10 cellular contexts compared by ENCODE assay signal in the genomic region with DNA sequence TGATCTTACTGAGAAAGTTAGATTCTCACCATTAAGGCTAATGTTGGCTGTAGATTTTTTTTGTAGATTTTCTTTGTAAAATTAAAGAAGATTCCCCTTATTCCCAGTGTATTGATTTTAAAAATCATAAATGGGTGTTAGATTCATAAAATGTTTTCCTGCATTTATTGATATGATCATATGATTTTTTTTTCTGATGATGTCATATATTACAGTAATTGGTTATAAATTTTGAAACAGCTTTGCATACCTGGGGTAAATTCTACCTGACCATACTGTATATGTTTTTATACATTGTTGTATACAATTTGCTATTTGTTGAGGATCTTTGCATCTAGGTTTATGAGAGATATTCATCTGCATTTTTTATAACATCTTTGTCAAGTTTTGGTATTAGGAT.
"Had no signal": no experiment of that assay in that cellular context is flagged by ENCODE, and none has a peak within 500 bp of the region (broad histone marks: within the 10 kb centered on the region; RNA-seq: fewer than 3 reads in every experiment).

No MANE protein-coding gene starts in this region.

- FAIRE-seq: H1, H54, K562 had no signal

- ATAC-seq: GM23338, K562 had no signal

- H3K27ac ChIP-seq: HL-60 had no signal

- H3K4me1 Mint-ChIP-seq: GM23338, H9 had no signal

- H2AFZ ChIP-seq: GM23338 had no signal

- H3K27ac Mint-ChIP-seq: GM23338, H9, HFFc6 had no signal

- H3K4me2 ChIP-seq: GM23338 had no signal

- H3K4me3 Mint-ChIP-seq: GM23338, H9, HFFc6 had no signal

- DNase-seq: H9, HCEC 1CT, HFFc6, IMR-90, KG1 had no signal

- H3K4me3 ChIP-seq: GM23338, K562 had no signal

- H3K9me3 Mint-ChIP-seq: HFFc6 had no signal
